In the genomic region with DNA sequence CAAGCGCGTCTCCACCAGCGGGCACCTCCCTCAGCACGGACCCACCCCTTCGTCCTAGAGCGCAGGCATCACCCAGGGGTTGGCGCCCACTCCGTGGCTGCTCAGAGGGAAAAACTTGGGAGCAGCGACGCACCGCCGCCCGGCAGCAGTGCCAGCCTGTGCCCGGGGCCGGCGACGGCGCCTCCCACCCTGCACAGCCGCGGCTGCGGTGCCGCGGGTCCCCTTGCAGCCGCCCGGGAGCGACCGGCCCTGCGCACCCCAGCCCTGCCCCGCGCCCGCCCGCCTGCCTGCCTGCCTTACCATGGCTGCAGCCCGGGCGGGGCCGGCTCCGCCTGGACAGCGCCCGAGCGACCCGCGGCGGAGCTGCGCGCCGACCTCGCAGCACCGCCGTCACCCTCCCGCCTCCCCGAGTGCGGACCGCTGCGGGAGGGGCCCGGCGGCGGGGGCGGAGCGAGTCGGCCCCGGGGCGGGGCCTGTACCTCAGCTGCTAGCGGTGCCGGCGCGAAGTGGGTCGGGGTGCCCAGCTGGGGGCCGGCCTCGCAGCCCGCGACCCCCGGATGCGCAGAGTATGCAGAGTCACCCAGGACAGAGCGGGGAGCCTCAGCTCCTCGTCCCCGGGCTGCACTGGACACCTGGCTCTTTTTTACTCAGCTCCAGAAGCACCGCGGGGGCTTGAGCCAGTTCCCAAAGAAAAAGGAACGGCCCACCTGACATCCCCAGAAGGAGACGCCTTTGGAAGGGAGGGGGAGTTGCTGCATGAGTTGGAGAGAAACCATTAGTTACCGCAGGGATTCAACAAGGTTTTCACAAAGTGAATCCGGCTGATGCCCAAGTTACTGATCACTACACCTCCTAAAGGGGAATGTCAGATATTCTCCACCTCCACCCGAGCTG, we compare ENCODE assay signal across 8 cellular contexts. TPM values are rescaled to one million over a fixed set of nuclear protein-coding genes. Genes with fewer than 3 reads are reported as not detected.
A peak's percentile ranks its signal among the peaks of the same experiment; 100 is the strongest.
DNase-seq lines count a peak whose midpoint lies in the region; ATAC-seq and TF ChIP-seq lines count a peak whose summit lies in the region.

No MANE protein-coding gene starts in this region.

- DNase-seq in CD1c-positive myeloid dendritic cell (ENCODE audit: extremely low spot score), result peak; percentile 65
- no peak for DNase-seq in HFF-Myc (ENCODE audit: extremely low read depth, low read depth)
- DNase-seq in NT2/D1 (ENCODE audit: low read depth, low spot score), result no peak
- DNase-seq in activated T-helper 9 cell treated with anti-CD3 and anti-CD28 coated beads, Interleukin-2, amount 50 U/mL, for 16 hours (ENCODE audit: low read depth), result peak; percentile 51
- DNase-seq in fibroblast of pulmonary artery (ENCODE audit: low read depth), result peak; percentile 39
- peak; percentile 36 to 69 (median 56) for DNase-seq in naive thymus-derived CD8-positive, alpha-beta T cell
- no peak for DNase-seq in suprapubic skin (ENCODE audit: low spot score in 2 of 2)
- no peak for DNase-seq in SKM-1 treated with dmso at 0.1 percent for 144 hours (lab: John Stamatoyannopoulos, UW; ENCODE audit: unreplicated experiment)

- POLR2A ChIA-PET in naive thymus-derived CD8-positive, alpha-beta T cell (lab: Charles Lee), result interaction anchor here (1.0 to 1.9 kb wide), 4 partner anchors 12 to 161 kb away, joined by 3 to 6 read pairs (median 5); partner anchors contain the start of gene RAD51C

- ATAC-seq in naive thymus-derived CD8-positive, alpha-beta T cell, result peak; percentile 89 to 97

- peaks cover 0 to 3% (median 0%) of the 10 kb centered on the region in 3 donors for H3K36me3 Mint-ChIP-seq in naive thymus-derived CD8-positive, alpha-beta T cell

- TF ChIP-seq CTCF in HFF-Myc (IDR thresholded peaks at IDR 0.05; ENCODE audit: low read depth, low read length, missing control alignments), result no peak
- no peak for TF ChIP-seq CTCF in fibroblast of pulmonary artery (IDR thresholded peaks at IDR 0.05; ENCODE audit: low read length, missing control alignments)
- TF ChIP-seq CTCF in suprapubic skin (IDR thresholded peaks at IDR 0.05), result no peak

- peaks cover 24% of the 10 kb centered on the region for H3K27me3 ChIP-seq in NT2/D1 (ENCODE audit: insufficient read depth, insufficient read length)
- H3K27me3 ChIP-seq in suprapubic skin, result no peaks in the 10 kb centered on the region

- peak overlapping the region; percentile 53 for H3K27ac ChIP-seq in suprapubic skin

- peak overlapping the region in 1 of 10 donors; percentile 18 for H3K27ac Mint-ChIP-seq in naive thymus-derived CD8-positive, alpha-beta T cell

- H3K36me3 ChIP-seq in NT2/D1 (ENCODE audit: insufficient read depth, insufficient read length, low read length), result no peaks in the 10 kb centered on the region
- no peaks in the 10 kb centered on the region for H3K36me3 ChIP-seq in suprapubic skin

- peak overlapping the region; percentile 79 for H3K9ac ChIP-seq in NT2/D1 (ENCODE audit: insufficient read length, low read depth)

- peak overlapping the region; percentile 30 for H3K4me3 ChIP-seq in HFF-Myc (replicated peaks; ENCODE audit: low read depth, low read length)
- H3K4me3 ChIP-seq in NT2/D1 (ENCODE audit: insufficient read length, low read depth), result peak overlapping the region; percentile 74
- peak overlapping the region; percentile 56 for H3K4me3 ChIP-seq in fibroblast of pulmonary artery (replicated peaks; ENCODE audit: low read depth, low read length)
- peak overlapping the region; percentile 63 for H3K4me3 ChIP-seq in suprapubic skin

- WGBS in suprapubic skin, result 4% methylated on average over 16 of the region's 82 CpGs

- H3K4me3 Mint-ChIP-seq in naive thymus-derived CD8-positive, alpha-beta T cell, result peak overlapping the region; percentile 55 to 82 (median 70)

- peaks cover 0 to 8% (median 4%) of the 10 kb centered on the region in 4 donors for H3K4me1 Mint-ChIP-seq in naive thymus-derived CD8-positive, alpha-beta T cell

- TF ChIP-seq POLR2A in suprapubic skin (IDR thresholded peaks at IDR 0.05), result no peak

- no peak for TF ChIP-seq EP300 in suprapubic skin (IDR thresholded peaks at IDR 0.05)

- H3K4me1 ChIP-seq in NT2/D1 (ENCODE audit: insufficient read depth, insufficient read length), result peaks cover 20% of the 10 kb centered on the region
- peaks cover 22% of the 10 kb centered on the region for H3K4me1 ChIP-seq in suprapubic skin

- H3K27me3 Mint-ChIP-seq in naive thymus-derived CD8-positive, alpha-beta T cell, result peaks cover 4 to 47% (median 28%) of the 10 kb centered on the region in 5 donors

- H3K9me3 ChIP-seq in NT2/D1 (ENCODE audit: insufficient read depth, low read length) (no peaks in the 10 kb centered on the region), suprapubic skin (no peaks in the 10 kb centered on the region)

- no peaks in the 10 kb centered on the region for H3K9me3 Mint-ChIP-seq in naive thymus-derived CD8-positive, alpha-beta T cell

RNA-seq across cellular contexts. Expression of gene MTMR4, which starts 17.5 kb away (rescaled TPM):
- 10 to 100 TPM; 50.6 to 54.6 TPM for total RNA-seq in naive thymus-derived CD8-positive, alpha-beta T cell
- 10 to 100 TPM; 14.8 to 22.4 (median 16.6) TPM for polyA plus RNA-seq in naive thymus-derived CD8-positive, alpha-beta T cell
- 10 to 100 TPM; 31.7 to 66.0 (median 53.4) TPM for total RNA-seq in suprapubic skin

RNA-seq across cellular contexts. Expression of gene HSF5, which starts 43.7 kb away (rescaled TPM):
- total RNA-seq in naive thymus-derived CD8-positive, alpha-beta T cell, result 1 to 10 TPM; 2.9 to 3.0 TPM
- polyA plus RNA-seq in naive thymus-derived CD8-positive, alpha-beta T cell, result 1 to 10 TPM in 1 of 3 donors, under 1 TPM in 2; 0.14 to 1.8 (median 0.73) TPM
- not detected for total RNA-seq in suprapubic skin

Comparison
In these comparisons a context has a peak if more than half of its experiments do, and no peak if none do; other contexts are left out.
1. DNase-seq: peak in CD1c-positive myeloid dendritic cell (single experiment), activated T-helper 9 cell treated with anti-CD3 and anti-CD28 coated beads, Interleukin-2, amount 50 U/mL, for 16 hours (single experiment), fibroblast of pulmonary artery (single experiment) and naive thymus-derived CD8-positive, alpha-beta T cell (10 of 10); none in HFF-Myc (single experiment), NT2/D1 (single experiment), suprapubic skin (0 of 2) and SKM-1 treated with dmso at 0.1 percent for 144 hours (single experiment).
2. Peak in every context shown above with its lines, with median percentiles within 50 percentile points of each other: H3K4me3 ChIP-seq.